8 cellular contexts compared by ENCODE assay signal in the genomic region with DNA sequence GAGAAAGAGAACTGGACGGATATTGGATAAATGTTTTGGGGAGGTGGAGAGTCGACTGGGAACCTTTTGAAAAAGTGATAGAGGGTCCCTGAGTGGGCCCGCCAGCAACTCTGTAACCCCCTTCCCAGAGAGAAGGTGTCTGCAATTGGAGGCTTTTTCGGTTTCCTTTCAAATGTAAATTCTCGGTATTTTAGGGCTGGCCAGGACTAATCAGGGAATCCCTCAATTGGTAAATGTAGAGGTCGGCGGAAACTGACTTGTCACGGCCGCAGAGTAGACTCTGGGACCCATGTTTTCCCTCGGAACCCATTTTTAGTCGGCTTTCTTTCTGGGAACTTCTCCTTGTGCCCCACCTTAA. TPM values are rescaled to one million over a fixed set of nuclear protein-coding genes. Genes with fewer than 3 reads are reported as not detected.
DNase-seq lines count a peak whose midpoint lies in the region; ATAC-seq, FAIRE-seq and TF ChIP-seq lines count a peak whose summit lies in the region.

No MANE protein-coding gene starts in this region.

- no peaks in the 10 kb centered on the region for H3K27me3 ChIP-seq in CD4-positive, CD25-positive, alpha-beta regulatory T cell (ENCODE audit: control insufficient read depth, insufficient read depth, low read length)
- H3K27me3 ChIP-seq in HUES6 (ENCODE audit: control insufficient read depth, insufficient read depth, low read length) (no peaks in the 10 kb centered on the region), bronchial epithelial cell (ENCODE audit: control insufficient read depth, insufficient read depth, low read length) (no peaks in the 10 kb centered on the region)

- H3K4me1 ChIP-seq in CD4-positive, CD25-positive, alpha-beta regulatory T cell (ENCODE audit: control insufficient read depth, insufficient read depth, low read length, poor library complexity, severe bottlenecking): peaks cover 12% of the 10 kb centered on the region
- peaks cover 15% of the 10 kb centered on the region for H3K4me1 ChIP-seq in HUES6 (ENCODE audit: control insufficient read depth, insufficient read depth, low read length)

- H3K27me3 Mint-ChIP-seq in CD4-positive, CD25-positive, alpha-beta regulatory T cell: no peaks in the 10 kb centered on the region
- no peaks in the 10 kb centered on the region for H3K27me3 Mint-ChIP-seq in mesothelial cell of epicardium (ENCODE audit: low read depth)

- H3K27ac Mint-ChIP-seq in CD4-positive, CD25-positive, alpha-beta regulatory T cell: peak overlapping the region; percentile 46 to 92 (median 67)
- H3K27ac Mint-ChIP-seq in mesothelial cell of epicardium: peak overlapping the region; percentile 98

- peak overlapping the region; percentile 89 to 95 (median 94) for H3K4me3 Mint-ChIP-seq in CD4-positive, CD25-positive, alpha-beta regulatory T cell
- peak overlapping the region; percentile 97 for H3K4me3 Mint-ChIP-seq in mesothelial cell of epicardium

- ATAC-seq in CD4-positive, CD25-positive, alpha-beta regulatory T cell (ENCODE audit: low read depth in 2 of 2): no peak
- no peak for ATAC-seq in GM19467 (IDR thresholded peaks at IDR 0.05; ENCODE audit: unreplicated experiment)

- no peaks in the 10 kb centered on the region for H3K36me3 ChIP-seq in CD4-positive, CD25-positive, alpha-beta regulatory T cell (ENCODE audit: control insufficient read depth, insufficient read depth, low read length)
- peaks cover 46% of the 10 kb centered on the region for H3K36me3 ChIP-seq in HUES6 (ENCODE audit: control insufficient read depth, insufficient read depth, low read length)
- peaks cover 5% of the 10 kb centered on the region for H3K36me3 ChIP-seq in bronchial epithelial cell (ENCODE audit: control insufficient read depth, insufficient read depth, low read length)

- H3K9me3 ChIP-seq in CD4-positive, CD25-positive, alpha-beta regulatory T cell (ENCODE audit: control insufficient read depth in 2 of 2, low read length in 2 of 2): no peaks in the 10 kb centered on the region
- no peaks in the 10 kb centered on the region for H3K9me3 ChIP-seq in HUES6 (ENCODE audit: control insufficient read depth, insufficient read depth, low read depth, low read length)

- H3K36me3 Mint-ChIP-seq in CD4-positive, CD25-positive, alpha-beta regulatory T cell: peaks cover 4% of the 10 kb centered on the region
- peaks cover 17% of the 10 kb centered on the region for H3K36me3 Mint-ChIP-seq in mesothelial cell of epicardium

- peak overlapping the region; percentile 81 for H3K4me3 ChIP-seq in CD4-positive, CD25-positive, alpha-beta regulatory T cell (ENCODE audit: low read depth, low read length)
- H3K4me3 ChIP-seq in HUES6 (ENCODE audit: low read depth, low read length) (peak overlapping the region; percentile 86), bronchial epithelial cell (ENCODE audit: low read depth, low read length) (peak overlapping the region; percentile 88)

- DNase-seq in CD4-positive, CD25-positive, alpha-beta regulatory T cell: peak in 1 of 3 donors; percentile 24
- no peak for DNase-seq in bronchial epithelial cell (ENCODE audit: low read depth)
- DNase-seq in mesothelial cell of epicardium (ENCODE audit: low spot score in 2 of 2, unreplicated experiment in 2 of 2): no peak
- no peak for DNase-seq in effector CD8-positive, alpha-beta T cell (lab: John Stamatoyannopoulos, UW)
- DNase-seq in activated CD8-positive, alpha-beta memory T cell treated with anti-CD3 and anti-CD28 coated beads, Interleukin-2, amount 50 U/mL, for 4 hours: no peak
- no peak for DNase-seq in HPDE6-E6E7 (ENCODE audit: extremely low spot score)

- TF ChIP-seq CTCF in bronchial epithelial cell (IDR thresholded peaks at IDR 0.05; ENCODE audit: insufficient read depth, low read length, severe bottlenecking): no peak
- TF ChIP-seq CTCF in mesothelial cell of epicardium (IDR thresholded peaks at IDR 0.05; ENCODE audit: unreplicated experiment): no peak

- peaks cover 12 to 35% (median 27%) of the 10 kb centered on the region in 4 donors for H3K4me1 Mint-ChIP-seq in CD4-positive, CD25-positive, alpha-beta regulatory T cell
- H3K4me1 Mint-ChIP-seq in mesothelial cell of epicardium: peaks cover 20% of the 10 kb centered on the region

- peak overlapping the region; percentile 72 for H3K27ac ChIP-seq in CD4-positive, CD25-positive, alpha-beta regulatory T cell (ENCODE audit: insufficient read depth, low read length, poor library complexity, severe bottlenecking)
- peak overlapping the region; percentile 82 for H3K27ac ChIP-seq in HUES6 (ENCODE audit: low read depth, low read length)

- H3K9me3 Mint-ChIP-seq in CD4-positive, CD25-positive, alpha-beta regulatory T cell: no peaks in the 10 kb centered on the region
- H3K9me3 Mint-ChIP-seq in mesothelial cell of epicardium: no peaks in the 10 kb centered on the region

- peak overlapping the region; percentile 95 for H3K9ac ChIP-seq in HUES6 (ENCODE audit: low read length)

- FAIRE-seq in bronchial epithelial cell (lab: Jason Lieb, UNC): no peak

RNA-seq across cellular contexts. Expression of a gene that starts 0.5 kb away (rescaled TPM):
- total RNA-seq in CD4-positive, CD25-positive, alpha-beta regulatory T cell: 3.9 TPM
- polyA plus RNA-seq in CD4-positive, CD25-positive, alpha-beta regulatory T cell: 10 to 100 TPM in 1 of 4 donors, 1 to 10 TPM in 3; 5.3 to 10.2 (median 8.7) TPM
- total RNA-seq in bronchial epithelial cell (6.3 and 7.9 TPM in 2 replicates), mesothelial cell of epicardium (55.3 to 62.7 TPM (median 60.5 TPM) in 3 replicates)

RNA-seq across cellular contexts. Expression of a gene that starts 21.9 kb away (rescaled TPM):
- 6.0 TPM for total RNA-seq in CD4-positive, CD25-positive, alpha-beta regulatory T cell
- 1 to 10 TPM; 5.6 to 9.3 (median 6.3) TPM for polyA plus RNA-seq in CD4-positive, CD25-positive, alpha-beta regulatory T cell
- total RNA-seq in bronchial epithelial cell (3.3 and 5.0 TPM in 2 replicates), mesothelial cell of epicardium (14.8 to 15.3 TPM (median 15.1 TPM) in 3 replicates)
